Comparison of ENCODE assay signal across 1 cellular context in the genomic region with DNA sequence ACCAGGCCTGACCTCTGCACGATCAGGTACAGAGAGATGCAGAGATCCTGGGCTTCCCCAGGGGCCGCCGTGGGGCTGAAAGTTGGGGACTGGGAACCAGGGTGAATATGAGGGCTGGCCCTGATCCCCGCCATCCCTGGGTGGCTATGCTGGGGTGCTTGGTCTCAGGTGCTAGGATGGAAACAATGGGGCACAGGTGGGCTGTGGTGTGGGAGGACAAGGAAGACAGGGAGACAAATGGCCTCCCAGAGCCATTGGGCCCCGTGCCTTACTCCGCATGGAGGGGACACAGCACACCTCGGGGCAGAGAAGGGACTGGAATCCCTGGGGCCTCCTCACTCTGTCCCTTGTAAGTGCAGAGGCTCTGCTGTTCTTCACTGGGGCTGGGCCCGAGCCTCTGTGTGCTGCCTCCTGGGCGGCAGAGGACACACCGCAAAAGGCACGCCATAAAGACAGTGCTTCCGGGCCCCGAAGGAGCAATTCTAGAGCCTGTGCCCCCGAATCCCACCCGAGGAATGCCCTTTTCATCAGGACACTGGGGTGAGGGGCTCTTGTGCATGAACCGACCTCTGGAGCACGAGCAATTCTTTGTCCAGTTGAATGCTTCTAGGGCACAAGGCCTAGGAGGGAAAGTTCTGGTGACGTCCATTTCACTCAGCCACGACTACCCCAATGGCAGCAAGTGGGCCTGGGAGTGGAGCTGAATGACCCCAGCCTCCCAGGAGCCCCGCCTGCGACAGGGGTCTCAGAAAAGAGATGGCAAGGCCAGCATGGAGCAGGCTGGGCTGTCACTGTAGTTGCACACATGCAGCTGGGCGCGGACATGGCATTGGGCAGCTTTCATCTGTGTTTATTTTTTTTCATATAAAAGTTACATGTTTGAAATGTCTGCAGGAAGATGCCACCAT.
TF ChIP-seq lines count a peak whose summit lies in the region.

No MANE protein-coding gene starts in this region.

TF ChIP-seq in IMR-90, 13 proteins besides CTCF, POLR2A, EP300 and RAD21:
- TF ChIP-seq, protein P1, sequence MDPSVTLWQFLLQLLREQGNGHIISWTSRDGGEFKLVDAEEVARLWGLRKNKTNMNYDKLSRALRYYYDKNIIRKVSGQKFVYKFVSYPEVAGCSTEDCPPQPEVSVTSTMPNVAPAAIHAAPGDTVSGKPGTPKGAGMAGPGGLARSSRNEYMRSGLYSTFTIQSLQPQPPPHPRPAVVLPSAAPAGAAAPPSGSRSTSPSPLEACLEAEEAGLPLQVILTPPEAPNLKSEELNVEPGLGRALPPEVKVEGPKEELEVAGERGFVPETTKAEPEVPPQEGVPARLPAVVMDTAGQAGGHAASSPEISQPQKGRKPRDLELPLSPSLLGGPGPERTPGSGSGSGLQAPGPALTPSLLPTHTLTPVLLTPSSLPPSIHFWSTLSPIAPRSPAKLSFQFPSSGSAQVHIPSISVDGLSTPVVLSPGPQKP (IDR thresholded peaks at IDR 0.05; ENCODE audit: borderline replicate concordance, low read depth, low read length): no peak
- TF ChIP-seq SMC3 (IDR thresholded peaks at IDR 0.05; ENCODE audit: low read depth, low read length): no peak
- TF ChIP-seq, protein P2, sequence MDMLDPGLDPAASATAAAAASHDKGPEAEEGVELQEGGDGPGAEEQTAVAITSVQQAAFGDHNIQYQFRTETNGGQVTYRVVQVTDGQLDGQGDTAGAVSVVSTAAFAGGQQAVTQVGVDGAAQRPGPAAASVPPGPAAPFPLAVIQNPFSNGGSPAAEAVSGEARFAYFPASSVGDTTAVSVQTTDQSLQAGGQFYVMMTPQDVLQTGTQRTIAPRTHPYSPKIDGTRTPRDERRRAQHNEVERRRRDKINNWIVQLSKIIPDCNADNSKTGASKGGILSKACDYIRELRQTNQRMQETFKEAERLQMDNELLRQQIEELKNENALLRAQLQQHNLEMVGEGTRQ (IDR thresholded peaks at IDR 0.05; ENCODE audit: low read depth, low read length): no peak
- no peak for TF ChIP-seq RCOR1 (IDR thresholded peaks at IDR 0.05; ENCODE audit: insufficient replicate concordance, low read length)
- no peak for TF ChIP-seq BHLHE40 (IDR thresholded peaks at IDR 0.05; ENCODE audit: low read depth, low read length)
- TF ChIP-seq MAFK (IDR thresholded peaks at IDR 0.05; ENCODE audit: low read depth, low read length): no peak
- no peak for TF ChIP-seq CHD1 (IDR thresholded peaks at IDR 0.05; ENCODE audit: low read depth, low read length)
- no peak for TF ChIP-seq MAZ (IDR thresholded peaks at IDR 0.05; ENCODE audit: borderline replicate concordance, low read depth, low read length)
- TF ChIP-seq CEBPB (IDR thresholded peaks at IDR 0.05; ENCODE audit: low read depth, low read length): no peak
- no peak for TF ChIP-seq MXI1 (IDR thresholded peaks at IDR 0.05; ENCODE audit: borderline replicate concordance, low read depth, low read length)
- no peak for TF ChIP-seq RFX5 (IDR thresholded peaks at IDR 0.05; ENCODE audit: low read depth, low read length)
- no peak for TF ChIP-seq FOS (IDR thresholded peaks at IDR 0.05; ENCODE audit: low read depth, low read length)
- TF ChIP-seq NFE2L2 (IDR thresholded peaks at IDR 0.05; ENCODE audit: low read depth, low read length): no peak
